5 cellular contexts compared by ENCODE assay signal in the genomic region with DNA sequence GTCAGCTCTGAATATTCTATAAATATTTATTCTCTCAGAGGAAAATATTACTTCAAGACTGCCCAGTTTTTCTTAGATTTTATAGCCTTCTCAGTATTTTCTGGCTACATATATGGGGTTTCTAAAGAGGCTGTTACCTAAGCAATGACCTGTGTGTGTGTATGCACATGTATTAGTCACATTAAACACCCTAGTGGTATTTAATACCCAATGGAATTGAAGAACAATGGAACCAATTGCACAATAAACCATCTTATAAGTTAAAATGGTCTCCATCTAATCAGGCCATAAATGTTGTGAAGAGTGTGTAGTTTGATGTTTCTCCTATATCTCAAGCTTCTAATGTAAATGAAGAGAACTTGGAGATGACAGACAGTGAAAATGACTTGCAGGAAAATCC.
"Had no signal": no experiment of that assay in that cellular context is flagged by ENCODE, and none has a peak within 500 bp of the region (broad histone marks: within the 10 kb centered on the region; RNA-seq: fewer than 3 reads in every experiment).

No MANE protein-coding gene starts in this region.

- H3K4me3 ChIP-seq: K562 had no signal

- H3K27ac ChIP-seq: HL-60 had no signal

- DNase-seq: IMR-90 had no signal

- FAIRE-seq: HepG2, HTR-8/SVneo, K562 had no signal
